In the genomic region with DNA sequence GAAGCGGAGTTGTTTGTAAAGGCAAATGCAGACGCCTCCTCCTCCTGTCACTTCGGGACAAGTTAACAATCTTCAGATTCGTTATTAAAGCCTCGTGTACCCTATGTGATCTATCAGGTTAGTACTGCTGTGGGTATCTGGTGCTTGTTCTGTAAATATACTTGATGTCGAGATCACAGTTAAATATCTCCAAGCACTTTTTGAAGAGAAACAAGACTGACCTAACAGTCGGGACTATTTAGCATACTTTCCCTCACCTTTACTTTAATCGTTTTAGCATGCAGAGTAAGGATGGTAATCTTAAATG, we compare ENCODE assay signal across 8 cellular contexts. TPM values are rescaled to one million over a fixed set of nuclear protein-coding genes. Genes with fewer than 3 reads are reported as not detected.
A peak's percentile ranks its signal among the peaks of the same experiment; 100 is the strongest.
DNase-seq lines count a peak whose midpoint lies in the region; ATAC-seq, FAIRE-seq and TF ChIP-seq lines count a peak whose summit lies in the region.

No MANE protein-coding gene starts in this region.

- H3K27me3 ChIP-seq in cardiac muscle cell: peaks cover 30% of the 10 kb centered on the region
- peaks cover 3% of the 10 kb centered on the region for H3K27me3 ChIP-seq in astrocyte (ENCODE audit: insufficient read depth, low read length)
- peaks cover 3% of the 10 kb centered on the region for H3K27me3 ChIP-seq in lower lobe of right lung (ENCODE audit: low read depth)
- no peaks in the 10 kb centered on the region for H3K27me3 ChIP-seq in upper lobe of left lung

- H3K4me3 ChIP-seq in cardiac muscle cell: peak overlapping the region; percentile 66
- H3K4me3 ChIP-seq in astrocyte (ENCODE audit: insufficient read depth, low read depth, low read length): peak overlapping the region; percentile 91
- peak overlapping the region; percentile 69 for H3K4me3 ChIP-seq in lower lobe of right lung
- peak overlapping the region; percentile 48 to 77 (median 70) for H3K4me3 ChIP-seq in upper lobe of left lung

- H3K79me2 ChIP-seq in astrocyte (ENCODE audit: insufficient read depth, low read length): peaks cover 45% of the 10 kb centered on the region

- peak overlapping the region; percentile 89 for H3K27ac ChIP-seq in cardiac muscle cell
- peak overlapping the region; percentile 79 for H3K27ac ChIP-seq in astrocyte (ENCODE audit: low read depth, low read length)
- H3K27ac ChIP-seq in lower lobe of right lung: peak overlapping the region; percentile 89
- peak overlapping the region; percentile 91 to 93 (median 92) for H3K27ac ChIP-seq in upper lobe of left lung

- H3K27ac Mint-ChIP-seq in astrocyte (ENCODE audit: unreplicated experiment): peak overlapping the region; percentile 95

- TF ChIP-seq EP300 in upper lobe of left lung (IDR thresholded peaks at IDR 0.05): no peak

- TF ChIP-seq CTCF in cardiac muscle cell (IDR thresholded peaks at IDR 0.05; ENCODE audit: low read depth, low read length): no peak
- no peak for TF ChIP-seq CTCF in astrocyte (IDR thresholded peaks at IDR 0.05; ENCODE audit: insufficient read depth, low read depth, low read length)
- no peak for TF ChIP-seq CTCF in lower lobe of right lung (IDR thresholded peaks at IDR 0.05)
- no peak for TF ChIP-seq CTCF in upper lobe of left lung (IDR thresholded peaks at IDR 0.05)

- H3K27me3 Mint-ChIP-seq in astrocyte (ENCODE audit: low read depth, unreplicated experiment): peaks cover 7% of the 10 kb centered on the region

- intact Hi-C loops in left cardiac atrium (cut with DNase I): loop anchor here in 1 of 2 donors (2.0 kb wide), 1 partner anchor 285 kb away; no protein-coding TSS in a partner anchor
- intact Hi-C loops in lower lobe of right lung (cut with DNase I): no loop called here

- H3K36me3 ChIP-seq in cardiac muscle cell: no peaks in the 10 kb centered on the region
- H3K36me3 ChIP-seq in astrocyte (ENCODE audit: insufficient read depth, low read length): no peaks in the 10 kb centered on the region
- H3K36me3 ChIP-seq in lower lobe of right lung: no peaks in the 10 kb centered on the region
- H3K36me3 ChIP-seq in upper lobe of left lung: peaks cover 0 to 8% (median 0%) of the 10 kb centered on the region in 4 donors

- H3K9me3 ChIP-seq in cardiac muscle cell (ENCODE audit: low read depth) (no peaks in the 10 kb centered on the region), astrocyte (ENCODE audit: insufficient read depth, low read depth, low read length) (no peaks in the 10 kb centered on the region), lower lobe of right lung (no peaks in the 10 kb centered on the region), upper lobe of left lung (no peaks in the 10 kb centered on the region)

- WGBS in upper lobe of left lung, 2 donors: 0 to 1% methylated on average over 7 to 8 of the region's 8 CpGs

- ATAC-seq in left cardiac atrium (no peak), lower lobe of right lung (no peak), upper lobe of left lung (ENCODE audit: low FRiP score in 2 of 2) (no peak), left lobe of liver (no peak)

- H3K36me3 Mint-ChIP-seq in astrocyte (ENCODE audit: low read depth, unreplicated experiment): no peaks in the 10 kb centered on the region

- no peaks in the 10 kb centered on the region for H3K9me3 Mint-ChIP-seq in astrocyte (ENCODE audit: unreplicated experiment)

- peaks cover 7% of the 10 kb centered on the region for H4K20me1 ChIP-seq in astrocyte (ENCODE audit: insufficient read depth, low read length)

- no peak for TF ChIP-seq POLR2A in upper lobe of left lung (IDR thresholded peaks at IDR 0.05)

- H3K4me3 Mint-ChIP-seq in astrocyte (ENCODE audit: unreplicated experiment): peak overlapping the region; percentile 96

- peak overlapping the region; percentile 89 for H3K9ac ChIP-seq in astrocyte (ENCODE audit: low read length)

- peaks cover 9% of the 10 kb centered on the region for H3K4me1 ChIP-seq in cardiac muscle cell (ENCODE audit: low read depth)
- peaks cover 4% of the 10 kb centered on the region for H3K4me1 ChIP-seq in astrocyte (ENCODE audit: insufficient read depth, low read length)
- H3K4me1 ChIP-seq in lower lobe of right lung: peaks cover 27% of the 10 kb centered on the region
- H3K4me1 ChIP-seq in upper lobe of left lung: peaks cover 16 to 26% (median 21%) of the 10 kb centered on the region in 4 donors

- peak overlapping the region; percentile 89 for H3K4me2 ChIP-seq in astrocyte (ENCODE audit: low read length)

- peaks cover 5% of the 10 kb centered on the region for H3K4me1 Mint-ChIP-seq in astrocyte (ENCODE audit: low read depth, unreplicated experiment)

- DNase-seq in cardiac muscle cell (ENCODE audit: low read depth in 1 of 2, low spot score in 1 of 2): no peak
- DNase-seq in left cardiac atrium: no peak
- no peak for DNase-seq in astrocyte (ENCODE audit: low read depth)
- no peak for DNase-seq in lower lobe of right lung
- DNase-seq in upper lobe of left lung: no peak
- no peak for DNase-seq in stimulated activated naive CD4-positive, alpha-beta T cell (lab: John Stamatoyannopoulos, UW)
- no peak for DNase-seq in left lobe of liver (ENCODE audit: low spot score)
- DNase-seq in NCI-H2081 treated with DMSO at 0.1 percent for 48 hours (lab: John Stamatoyannopoulos, UW): no peak

- no peak for FAIRE-seq in astrocyte (lab: Jason Lieb, UNC)

- H2AFZ ChIP-seq in astrocyte (ENCODE audit: low read depth, low read length): peak overlapping the region; percentile 98

RNA-seq across cellular contexts. Expression of a gene that starts 0.7 kb away (rescaled TPM):
- total RNA-seq in cardiac muscle cell: 10.2 and 24.0 TPM in 2 replicates
- polyA plus RNA-seq in cardiac muscle cell: 16.2 and 17.5 TPM in 2 replicates
- 10 to 100 TPM; 17.3 to 19.8 TPM for total RNA-seq in left cardiac atrium
- total RNA-seq in astrocyte: 25.3 and 25.4 TPM in 2 replicates
- total RNA-seq in lower lobe of right lung: 24.9 TPM
- 10 to 100 TPM in 5 of 6 donors, 1 to 10 TPM in 1; 8.5 to 37.8 (median 31.3) TPM for total RNA-seq in upper lobe of left lung
- 13.2 TPM for total RNA-seq in left lobe of liver

RNA-seq across cellular contexts. Expression of a gene that starts 45.8 kb away (rescaled TPM):
- 0.60 and 1.6 TPM in 2 replicates for total RNA-seq in cardiac muscle cell
- 2.2 and 2.3 TPM in 2 replicates for polyA plus RNA-seq in cardiac muscle cell
- under 1 TPM in 1 of 2 donors, not detected in 1; 0.65 TPM for total RNA-seq in left cardiac atrium
- total RNA-seq in astrocyte: 1.4 and 1.8 TPM in 2 replicates
- 4.2 TPM for total RNA-seq in lower lobe of right lung
- 10 to 100 TPM in 1 of 6 donors, 1 to 10 TPM in 5; 1.4 to 17.9 (median 5.2) TPM for total RNA-seq in upper lobe of left lung
- not detected for total RNA-seq in left lobe of liver
